Comparison of ENCODE assay signal across 12 cellular contexts in genomic region chr5:1870435-1871272, GRCh38. TPM values are rescaled to one million over a fixed set of nuclear protein-coding genes. Genes with fewer than 3 reads are reported as not detected.
"Had no signal": no experiment of that assay in that cellular context is flagged by ENCODE, and none has a peak within 500 bp of the region (broad histone marks: within the 10 kb centered on the region; RNA-seq: fewer than 3 reads in every experiment).

No MANE protein-coding gene starts in this region.

RNA-seq across cellular contexts. Expression of gene IRX4, which starts 12.1 kb away (rescaled TPM):
- total RNA-seq: naive thymus-derived CD4-positive, alpha-beta T cell; natural killer cell; occipital lobe; osteoblast; pulmonary artery endothelial cell; right atrium auricular region; sciatic nerve; spleen; transverse colon; ureter; uterus had no signal
- polyA plus RNA-seq: naive thymus-derived CD4-positive, alpha-beta T cell; ovary had no signal
